ENCODE assay signal across 26 cellular contexts in the genomic region with DNA sequence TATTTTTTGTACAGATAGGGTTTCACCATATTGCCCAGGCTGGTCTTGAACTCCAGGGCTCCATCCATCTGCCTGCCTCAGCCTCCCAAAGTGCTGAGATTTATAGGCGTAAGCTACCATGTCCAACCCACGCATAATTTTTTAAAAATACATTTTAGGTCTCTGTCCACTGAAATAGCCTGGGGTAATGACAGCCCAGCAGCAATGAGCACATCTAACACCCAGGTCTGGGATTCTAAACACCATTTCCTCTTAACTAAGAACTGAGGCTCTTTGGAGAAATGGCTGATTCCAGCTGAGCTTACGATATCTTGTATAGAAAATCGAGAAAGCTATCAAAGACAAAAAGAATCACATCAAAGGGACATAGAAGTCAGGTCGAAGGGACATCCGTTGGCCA.
"Had no signal": no experiment of that assay in that cellular context is flagged by ENCODE, and none has a peak within 500 bp of the region (broad histone marks: within the 10 kb centered on the region; RNA-seq: fewer than 3 reads in every experiment).

No MANE protein-coding gene starts in this region.

- H3K27ac ChIP-seq: colonic mucosa, epithelial cell of prostate, esophagus squamous epithelium, gastrocnemius medialis, heart right ventricle, left lung, lower lobe of right lung had no signal

- FAIRE-seq: endometrium, islet of Langerhans, keratinocyte had no signal

- H3K4me3 ChIP-seq: colonic mucosa, esophagus squamous epithelium, gastrocnemius medialis, heart right ventricle, left lung, lower lobe of right lung, mucosa of descending colon had no signal

- ATAC-seq: effector memory CD8-positive, alpha-beta T cell; esophagus mucosa; gastrocnemius medialis; heart right ventricle; left cardiac atrium; left lung; left ventricle myocardium superior; lower lobe of right lung; mucosa of descending colon had no signal

- H3K9me3 ChIP-seq: colonic mucosa, esophagus squamous epithelium, gastrocnemius medialis, left lung, lower lobe of right lung, mucosa of descending colon had no signal

- H3K27me3 ChIP-seq: colonic mucosa, esophagus squamous epithelium, gastrocnemius medialis, heart right ventricle, left lung had no signal

- H3K4me1 ChIP-seq: colonic mucosa, esophagus squamous epithelium, gastrocnemius medialis, heart right ventricle, left lung, lower lobe of right lung had no signal

- H3K36me3 ChIP-seq: colonic mucosa, esophagus squamous epithelium, gastrocnemius medialis, heart right ventricle, left lung, lower lobe of right lung had no signal

- DNase-seq: colonic mucosa; cortex of kidney; effector CD8-positive, alpha-beta T cell; effector memory CD8-positive, alpha-beta T cell; endodermal cell; erythroblast; esophagus squamous epithelium; foreskin fibroblast; foreskin melanocyte; gastrocnemius medialis; glutamatergic neuron; head of caudate nucleus; heart right ventricle; hippocampal formation; left cardiac atrium; left lung; left ventricle myocardium superior; lower lobe of right lung; mesenchymal stem cell; mucosa of descending colon; naive B cell had no signal
